ENCODE assay signal across 8 cellular contexts in the genomic region with DNA sequence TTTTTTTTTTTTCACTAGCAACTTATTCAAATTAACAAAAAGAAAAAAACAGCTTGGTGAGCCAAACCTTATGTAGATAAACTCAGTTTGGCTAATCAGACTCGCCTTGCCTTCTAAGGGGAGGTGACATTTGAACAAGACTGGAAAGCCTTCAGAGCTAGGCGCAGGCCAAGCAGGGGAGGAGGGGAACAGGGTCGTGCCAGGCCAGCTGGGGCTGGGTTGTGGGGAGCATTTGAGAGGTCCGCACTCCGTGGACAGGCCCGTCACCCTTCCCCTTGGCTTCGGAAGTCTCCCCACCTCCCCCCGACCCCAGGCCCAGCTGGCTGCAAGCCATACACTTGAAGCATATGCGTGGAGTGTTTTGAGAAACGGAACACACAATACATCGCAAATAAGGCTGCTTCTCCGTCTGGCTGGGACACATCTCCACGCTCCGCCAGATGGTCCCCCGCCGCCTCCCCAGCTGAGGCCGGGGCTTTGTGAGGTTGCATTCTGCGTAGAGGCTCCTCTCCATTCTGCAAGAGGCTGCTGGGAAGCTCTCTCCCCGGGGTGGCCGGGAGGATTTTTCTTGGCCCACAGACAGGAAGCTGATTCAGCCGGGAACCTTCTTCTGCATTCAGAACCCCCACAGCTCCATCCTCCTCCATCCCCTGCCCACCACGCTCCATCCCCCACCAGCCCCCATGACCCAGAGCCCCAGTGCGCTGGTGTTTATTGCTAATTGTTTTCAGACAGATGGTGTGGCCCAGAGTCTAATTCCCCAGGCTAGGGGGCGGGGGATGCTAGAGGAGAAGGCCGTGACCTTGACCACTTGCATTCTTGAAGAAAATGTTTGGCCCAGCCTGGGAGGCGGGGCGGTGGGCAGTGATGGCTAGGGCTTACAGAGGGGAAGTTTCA.
DNase-seq lines count a peak whose midpoint lies in the region; ATAC-seq, FAIRE-seq and TF ChIP-seq lines count a peak whose summit lies in the region.

No MANE protein-coding gene starts in this region.

- peaks cover 4% of the 10 kb centered on the region for H3K36me3 Mint-ChIP-seq in nephron (ENCODE audit: low read depth)

- TF ChIP-seq CTCF in nephron (IDR thresholded peaks at IDR 0.05; ENCODE audit: unreplicated experiment in 3 of 3), result no peak

- DNase-seq in H4 (ENCODE audit: low spot score), result peak; percentile 43
- peak; percentile 89 for DNase-seq in fibroblast of gingiva (ENCODE audit: low read depth)
- no peak for DNase-seq in GM12891 (ENCODE audit: insufficient read length, low spot score)
- no peak for DNase-seq in NOMO-1 (lab: John Stamatoyannopoulos, UW; ENCODE audit: unreplicated experiment in 2 of 2)

- peak overlapping the region; percentile 12 to 41 (median 40) for H3K4me3 Mint-ChIP-seq in nephron

- H3K27me3 Mint-ChIP-seq in nephron (ENCODE audit: low read depth), result peaks cover 28% of the 10 kb centered on the region

- no peak for TF ChIP-seq POLR2A in GM12891 (IDR thresholded peaks at IDR 0.05; ENCODE audit: low read depth, low read length)

- ATAC-seq in HG03139 (IDR thresholded peaks at IDR 0.05; ENCODE audit: unreplicated experiment), result no peak
- no peak for ATAC-seq in HG03460 (IDR thresholded peaks at IDR 0.05; ENCODE audit: unreplicated experiment)

- peak overlapping the region; percentile 85 to 92 (median 85) for H3K27ac Mint-ChIP-seq in nephron

- FAIRE-seq in GM12891 (lab: Jason Lieb, UNC), result no peak

- peaks cover 50% of the 10 kb centered on the region for H3K4me1 Mint-ChIP-seq in nephron

- peaks cover 3% of the 10 kb centered on the region for H3K9me3 Mint-ChIP-seq in nephron

TF ChIP-seq in PFSK-1, 5 proteins besides CTCF, POLR2A, EP300 and RAD21:
- peak; percentile 22 for TF ChIP-seq FOXP2 (optimal IDR thresholded peaks at IDR 0.05; ENCODE audit: borderline replicate concordance, extremely low read depth, extremely low read length, insufficient read depth)
- TF ChIP-seq, protein P1, sequence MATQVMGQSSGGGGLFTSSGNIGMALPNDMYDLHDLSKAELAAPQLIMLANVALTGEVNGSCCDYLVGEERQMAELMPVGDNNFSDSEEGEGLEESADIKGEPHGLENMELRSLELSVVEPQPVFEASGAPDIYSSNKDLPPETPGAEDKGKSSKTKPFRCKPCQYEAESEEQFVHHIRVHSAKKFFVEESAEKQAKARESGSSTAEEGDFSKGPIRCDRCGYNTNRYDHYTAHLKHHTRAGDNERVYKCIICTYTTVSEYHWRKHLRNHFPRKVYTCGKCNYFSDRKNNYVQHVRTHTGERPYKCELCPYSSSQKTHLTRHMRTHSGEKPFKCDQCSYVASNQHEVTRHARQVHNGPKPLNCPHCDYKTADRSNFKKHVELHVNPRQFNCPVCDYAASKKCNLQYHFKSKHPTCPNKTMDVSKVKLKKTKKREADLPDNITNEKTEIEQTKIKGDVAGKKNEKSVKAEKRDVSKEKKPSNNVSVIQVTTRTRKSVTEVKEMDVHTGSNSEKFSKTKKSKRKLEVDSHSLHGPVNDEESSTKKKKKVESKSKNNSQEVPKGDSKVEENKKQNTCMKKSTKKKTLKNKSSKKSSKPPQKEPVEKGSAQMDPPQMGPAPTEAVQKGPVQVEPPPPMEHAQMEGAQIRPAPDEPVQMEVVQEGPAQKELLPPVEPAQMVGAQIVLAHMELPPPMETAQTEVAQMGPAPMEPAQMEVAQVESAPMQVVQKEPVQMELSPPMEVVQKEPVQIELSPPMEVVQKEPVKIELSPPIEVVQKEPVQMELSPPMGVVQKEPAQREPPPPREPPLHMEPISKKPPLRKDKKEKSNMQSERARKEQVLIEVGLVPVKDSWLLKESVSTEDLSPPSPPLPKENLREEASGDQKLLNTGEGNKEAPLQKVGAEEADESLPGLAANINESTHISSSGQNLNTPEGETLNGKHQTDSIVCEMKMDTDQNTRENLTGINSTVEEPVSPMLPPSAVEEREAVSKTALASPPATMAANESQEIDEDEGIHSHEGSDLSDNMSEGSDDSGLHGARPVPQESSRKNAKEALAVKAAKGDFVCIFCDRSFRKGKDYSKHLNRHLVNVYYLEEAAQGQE (IDR thresholded peaks at IDR 0.05; ENCODE audit: insufficient read depth in 1 of 2, low read depth in 2 of 2, low read length in 2 of 2), result no peak

TF ChIP-seq in GM12891, 5 proteins besides CTCF, POLR2A, EP300 and RAD21:
- no peak for TF ChIP-seq TAF1 (IDR thresholded peaks at IDR 0.05; ENCODE audit: low read depth, low read length)
- no peak for TF ChIP-seq PAX5 (IDR thresholded peaks at IDR 0.05; ENCODE audit: insufficient read depth, low read length, severe bottlenecking)
- no peak for TF ChIP-seq POU2F2 (IDR thresholded peaks at IDR 0.05; ENCODE audit: low read depth, low read length)
- no peak for TF ChIP-seq SPI1 (IDR thresholded peaks at IDR 0.05; ENCODE audit: low read depth, low read length)
- no peak for TF ChIP-seq POLR2AphosphoS5 (IDR thresholded peaks at IDR 0.05; ENCODE audit: low read depth, low read length)

Comparison
In these comparisons a context has a peak if more than half of its experiments do, and no peak if none do; other contexts are left out.
1. DNase-seq: peak in H4 (single experiment) and fibroblast of gingiva (single experiment); none in GM12891 (single experiment) and NOMO-1 (0 of 2).